In genomic region chr12:49264466-49264872, GRCh38 we compare ENCODE assay signal across 8 cellular contexts. TPM values are rescaled to one million over a fixed set of nuclear protein-coding genes. Genes with fewer than 3 reads are reported as not detected.
DNase-seq lines count a peak whose midpoint lies in the region; ATAC-seq, FAIRE-seq and TF ChIP-seq lines count a peak whose summit lies in the region.

No MANE protein-coding gene starts in this region.

- 2% methylated on average over 17 of the region's 35 CpGs for WGBS in A549 (ENCODE audit: missing lambda C conversion rate)
- 0% methylated on average over 26 to 33 of the region's 35 CpGs for WGBS in testis, 2 donors

- FAIRE-seq in A549 (lab: Jason Lieb, UNC) = no peak

- H3K27ac ChIP-seq in A549 (peak overlapping the region; percentile 94 to 100), colonic mucosa (peak overlapping the region; percentile 93), testis (peak overlapping the region; percentile 61 to 94)

- intact Hi-C loops in colonic mucosa (cut with DNase I) (no loop called here), testis (cut with DNase I; ENCODE audit: low total_unique reads) (no loop called here)

- DNase-seq in A549 (ENCODE audit: low read depth in 1 of 2, low spot score in 1 of 2) (peak in 1 of 2 experiments; percentile 58), T follicular helper cell (ENCODE audit: low read depth) (peak; percentile 13), colonic mucosa (no peak), testis (no peak), HT-29 (ENCODE audit: low spot score) (no peak)

- CTCF ChIA-PET in A549 (lab: Yijun Ruan, JAX) = interaction anchor here (0.6 to 15.0 kb wide), 11 partner anchors 9 to 288 kb away, joined by 3 to 164 read pairs (median 7); partner anchors contain the start of genes PRPH and TUBA1B

- peak; percentile 73 for TF ChIP-seq POLR2A in A549 (IDR thresholded peaks at IDR 0.05; ENCODE audit: low read length)
- peak; percentile 35 for TF ChIP-seq POLR2A in testis (IDR thresholded peaks at IDR 0.05)

- no peak for TF ChIP-seq EP300 in A549 (IDR thresholded peaks at IDR 0.05)

- POLR2A ChIA-PET in A549 (lab: Yijun Ruan, JAX) = interaction anchor here (1.3 to 4.7 kb wide), 7 partner anchors 10 to 172 kb away, joined by 3 to 38 read pairs (median 7); partner anchors contain the start of genes TROAP, TUBA1A and TUBA1B

- H3K9me3 ChIP-seq in A549 = no peaks in the 10 kb centered on the region
- H3K9me3 ChIP-seq in colonic mucosa = no peaks in the 10 kb centered on the region
- H3K9me3 ChIP-seq in mononuclear cell (ENCODE audit: low read depth, low read length) = no peaks in the 10 kb centered on the region
- H3K9me3 ChIP-seq in testis = no peaks in the 10 kb centered on the region

- no peak for TF ChIP-seq CTCF in A549 (IDR thresholded peaks at IDR 0.05)
- TF ChIP-seq CTCF in colonic mucosa (IDR thresholded peaks at IDR 0.05) = no peak
- TF ChIP-seq CTCF in testis (IDR thresholded peaks at IDR 0.05) = peak in 1 of 3 experiments; percentile 22

- H3K4me3 ChIP-seq in A549 = peak overlapping the region; percentile 71
- peak overlapping the region; percentile 64 for H3K4me3 ChIP-seq in colonic mucosa
- peak overlapping the region; percentile 85 for H3K4me3 ChIP-seq in mononuclear cell (ENCODE audit: low read length)
- peak overlapping the region; percentile 79 to 81 for H3K4me3 ChIP-seq in testis

- H3K4me2 ChIP-seq in A549 = peak overlapping the region; percentile 79

- H3K9ac ChIP-seq in colonic mucosa (ENCODE audit: low read depth in 2 of 2, low read length in 2 of 2) = peak overlapping the region; percentile 98 to 99

- ATAC-seq in A549 = peak; percentile 62 to 66
- peak; percentile 26 for ATAC-seq in GM18519 (IDR thresholded peaks at IDR 0.05; ENCODE audit: low FRiP score, unreplicated experiment)
- ATAC-seq in HG02973 (IDR thresholded peaks at IDR 0.05; ENCODE audit: unreplicated experiment) = peak; percentile 34

- no peaks in the 10 kb centered on the region for H3K36me3 ChIP-seq in colonic mucosa
- H3K36me3 ChIP-seq in testis (ENCODE audit: low read depth, missing control alignments) = no peaks in the 10 kb centered on the region

- H3K27me3 ChIP-seq in colonic mucosa = no peaks in the 10 kb centered on the region
- no peaks in the 10 kb centered on the region for H3K27me3 ChIP-seq in mononuclear cell (ENCODE audit: insufficient read depth, low read length)
- no peaks in the 10 kb centered on the region for H3K27me3 ChIP-seq in testis

- H3K4me1 ChIP-seq in A549 (peaks cover 32% of the 10 kb centered on the region), colonic mucosa (peaks cover 13% of the 10 kb centered on the region), mononuclear cell (ENCODE audit: insufficient read depth, low read length) (peaks cover 61% of the 10 kb centered on the region), testis (peaks cover 23% of the 10 kb centered on the region)

- no peak for TF ChIP-seq RAD21 in A549 (conservative IDR thresholded peaks at IDR 0.05 in 1 of 2, IDR thresholded peaks at IDR 0.05 in 1 of 2)

TF ChIP-seq in A549, 52 proteins besides CTCF, POLR2A, EP300 and RAD21:
- TF ChIP-seq E2F6 (IDR thresholded peaks at IDR 0.05; ENCODE audit: borderline replicate concordance, low read depth) (0 out of 2 replicates have a peak, but pooled peaks have one; percentile 25), MYC (IDR thresholded peaks at IDR 0.05; ENCODE audit: borderline replicate concordance, low read length) (no peak), PBX3 (IDR thresholded peaks at IDR 0.05) (peak; percentile 60; the same call in 1 of the 2 replicates), ZFP36 (IDR thresholded peaks at IDR 0.05; ENCODE audit: borderline replicate concordance, partially characterized antibody) (peak; percentile 27)

RNA-seq across cellular contexts. Expression of gene TUBA1C, which starts 0.4 kb away (rescaled TPM):
- 1,183 and 1,488 TPM in 2 replicates for polyA plus RNA-seq in A549 (2011; rRNA removed)
- 3,774 and 4,321 TPM in 2 replicates for polyA plus RNA-seq in A549 (2012; cell fraction: cytosol; rRNA removed)
- polyA plus RNA-seq in A549 (2012; cell fraction: nucleus; rRNA removed) = 3,587 and 3,861 TPM in 2 replicates
- 1,577 to 1,940 TPM (median 1,656 TPM) in 3 replicates for polyA plus RNA-seq in A549 (2017; fragmentation: RNase III; extraction: RNeasy Plus Mini Kit Qiagen cat#74134 plus additional on column Dnase treatment)
- 1,919 and 2,604 TPM in 2 replicates for polyA minus RNA-seq in A549 (2011; rRNA and poly(A)+ RNA removed)
- 100 to 1,000 TPM; 183 to 368 TPM for total RNA-seq in colonic mucosa
- total RNA-seq in mononuclear cell = 52.3 TPM
- total RNA-seq in testis = 10 to 100 TPM; 72.5 to 78.2 TPM
- 128 TPM for polyA plus RNA-seq in testis (ENCODE audit: insufficient read depth, low read depth, low replicate concordance)
- total RNA-seq in HT-29 (2014; rRNA removed; shearing (Covaris generic)) = 978 and 1,044 TPM in 2 replicates

RNA-seq across cellular contexts. Expression of gene PRPH, which starts 30.5 kb away (rescaled TPM):
- 1.7 and 2.0 TPM in 2 replicates for polyA plus RNA-seq in A549 (2011; rRNA removed)
- 0.95 and 1.3 TPM in 2 replicates for polyA plus RNA-seq in A549 (2012; cell fraction: cytosol; rRNA removed)
- polyA plus RNA-seq in A549 (2012; cell fraction: nucleus; rRNA removed) = 0.72 and 1.3 TPM in 2 replicates
- polyA plus RNA-seq in A549 (2017; fragmentation: RNase III; extraction: RNeasy Plus Mini Kit Qiagen cat#74134 plus additional on column Dnase treatment) = 0.42 to 0.67 TPM (median 0.50 TPM) in 3 replicates
- 1.3 and 3.1 TPM in 2 replicates for polyA minus RNA-seq in A549 (2011; rRNA and poly(A)+ RNA removed)
- 10 to 100 TPM in 1 of 2 donors, 1 to 10 TPM in 1; 3.9 to 21.9 TPM for total RNA-seq in colonic mucosa
- not detected for total RNA-seq in mononuclear cell
- total RNA-seq in testis = 10 to 100 TPM; 36.5 to 50.0 TPM
- 112 TPM for polyA plus RNA-seq in testis (ENCODE audit: insufficient read depth, low read depth, low replicate concordance)
- total RNA-seq in HT-29 (2014; rRNA removed; shearing (Covaris generic)) = not detected in 2 replicates

RNA-seq across cellular contexts. Expression of gene TROAP, which starts 58.6 kb away (rescaled TPM):
- polyA plus RNA-seq in A549 (2011; rRNA removed) (50.0 and 56.4 TPM in 2 replicates), A549 (2017; fragmentation: RNase III; extraction: RNeasy Plus Mini Kit Qiagen cat#74134 plus additional on column Dnase treatment) (49.3 to 59.3 TPM (median 55.5 TPM) in 3 replicates), testis (ENCODE audit: insufficient read depth, low read depth, low replicate concordance) (61.7 TPM)
- polyA plus RNA-seq in A549 (2012; cell fraction: cytosol; rRNA removed) = 108 and 115 TPM in 2 replicates
- 170 and 181 TPM in 2 replicates for polyA plus RNA-seq in A549 (2012; cell fraction: nucleus; rRNA removed)
- polyA minus RNA-seq in A549 (2011; rRNA and poly(A)+ RNA removed) = 41.0 and 46.7 TPM in 2 replicates
- total RNA-seq in colonic mucosa (10 to 100 TPM; 11.8 to 51.8 TPM), mononuclear cell (0.31 TPM), testis (10 to 100 TPM; 22.8 to 36.1 TPM)
- total RNA-seq in HT-29 (2014; rRNA removed; shearing (Covaris generic)) = 65.3 and 71.4 TPM in 2 replicates
